In the genomic region with DNA sequence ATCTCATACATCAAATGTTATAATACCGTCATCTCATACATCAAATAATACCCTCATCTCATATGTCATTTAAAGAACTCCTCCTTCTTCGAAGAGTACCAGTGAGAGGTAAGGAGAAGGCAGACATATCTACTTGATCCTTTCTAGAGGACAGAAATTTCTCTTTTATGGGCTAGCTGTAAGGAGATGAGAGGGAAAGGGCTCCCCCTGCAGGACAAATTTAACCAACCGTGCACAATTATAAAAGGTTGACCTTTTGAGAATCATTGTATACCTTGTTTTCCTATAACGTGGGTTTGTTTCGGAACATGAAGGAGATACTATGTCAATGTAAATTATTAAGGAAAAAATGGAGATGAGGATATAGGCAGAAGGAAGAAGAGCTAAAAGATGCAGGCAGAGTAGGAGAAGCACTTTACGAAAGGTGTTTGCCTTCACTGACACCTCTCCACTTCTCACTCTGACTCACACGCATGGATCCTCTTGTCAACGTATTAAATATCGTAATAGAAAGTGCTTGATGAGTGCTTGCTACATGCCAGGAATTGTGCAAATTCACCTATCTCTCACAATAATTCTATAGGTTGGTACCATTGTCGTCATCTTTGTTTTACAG, we compare ENCODE assay signal across 8 cellular contexts.
DNase-seq lines count a peak whose midpoint lies in the region; ATAC-seq and TF ChIP-seq lines count a peak whose summit lies in the region.

No MANE protein-coding gene starts in this region.

- H3K27ac ChIP-seq in MM.1S (ENCODE audit: low read length) (no peak overlapping the region), left lung (no peak overlapping the region)

- H2AFZ ChIP-seq in MM.1S (ENCODE audit: low read length), result no peak overlapping the region

- no peaks in the 10 kb centered on the region for H4K20me1 ChIP-seq in MM.1S (ENCODE audit: insufficient read depth, low read length)

- H3K9me2 ChIP-seq in MM.1S (replicated peaks; ENCODE audit: insufficient read depth, low read length), result no peaks in the 10 kb centered on the region

- H3K36me3 ChIP-seq in MM.1S (replicated peaks; ENCODE audit: insufficient read depth, low read length) (no peaks in the 10 kb centered on the region), left lung (no peaks in the 10 kb centered on the region)

- intact Hi-C loops in activated CD4-positive, alpha-beta memory T cell treated with anti-CD3 and anti-CD28 coated beads for 36 hours (cut with micrococcal nuclease), result loop anchor here (5.0 kb wide), 2 partner anchors 557 to 1357 kb away; no protein-coding TSS in a partner anchor
- intact Hi-C loops in left lung (cut with DNase I), result no loop called here

- POLR2A ChIA-PET in activated CD4-positive, alpha-beta memory T cell treated with anti-CD3 and anti-CD28 coated beads for 36 hours (lab: Charles Lee), result no interaction called here

- H3K4me3 Mint-ChIP-seq in activated CD4-positive, alpha-beta memory T cell treated with anti-CD3 and anti-CD28 coated beads for 36 hours, result no peak overlapping the region
- no peak overlapping the region for H3K4me3 Mint-ChIP-seq in immature natural killer cell

- no peaks in the 10 kb centered on the region for H3K9me3 Mint-ChIP-seq in activated CD4-positive, alpha-beta memory T cell treated with anti-CD3 and anti-CD28 coated beads for 36 hours
- H3K9me3 Mint-ChIP-seq in immature natural killer cell, result peaks cover 0 to 3% (median 0%) of the 10 kb centered on the region in 6 donors

- H3K9me3 ChIP-seq in MM.1S (replicated peaks; ENCODE audit: insufficient read depth, low read length) (no peaks in the 10 kb centered on the region), left lung (no peaks in the 10 kb centered on the region)

- ATAC-seq in left lung, result no peak
- no peak for ATAC-seq in HG03439 (IDR thresholded peaks at IDR 0.05; ENCODE audit: unreplicated experiment)

- no peak overlapping the region for H3K9ac ChIP-seq in MM.1S (ENCODE audit: low read length)

- H3K27ac Mint-ChIP-seq in activated CD4-positive, alpha-beta memory T cell treated with anti-CD3 and anti-CD28 coated beads for 36 hours, result no peak overlapping the region
- no peak overlapping the region for H3K27ac Mint-ChIP-seq in immature natural killer cell

- H3K36me3 Mint-ChIP-seq in activated CD4-positive, alpha-beta memory T cell treated with anti-CD3 and anti-CD28 coated beads for 36 hours, result no peaks in the 10 kb centered on the region
- no peaks in the 10 kb centered on the region for H3K36me3 Mint-ChIP-seq in immature natural killer cell

- H3K27me3 ChIP-seq in MM.1S (replicated peaks; ENCODE audit: insufficient read depth, low read length) (no peaks in the 10 kb centered on the region), left lung (peaks cover 0 to 4% of the 10 kb centered on the region in 2 donors)

- CTCF ChIA-PET in activated CD4-positive, alpha-beta memory T cell treated with anti-CD3 and anti-CD28 coated beads for 36 hours (lab: Charles Lee), result interaction anchor here (1.2 to 3.7 kb wide), 2 partner anchors 1032 to 1359 kb away, joined by 3 to 15 read pairs; no protein-coding TSS in a partner anchor

- H3K4me2 ChIP-seq in MM.1S (ENCODE audit: low read depth, low read length), result no peak overlapping the region

- no peak overlapping the region for H3K4me3 ChIP-seq in MM.1S (ENCODE audit: low read length)
- H3K4me3 ChIP-seq in left lung, result no peak overlapping the region

- no peaks in the 10 kb centered on the region for H3K4me1 Mint-ChIP-seq in activated CD4-positive, alpha-beta memory T cell treated with anti-CD3 and anti-CD28 coated beads for 36 hours (ENCODE audit: low read depth)
- no peaks in the 10 kb centered on the region for H3K4me1 Mint-ChIP-seq in immature natural killer cell

- no peaks in the 10 kb centered on the region for H3F3A ChIP-seq in MM.1S (ENCODE audit: insufficient read depth, low read length)

- H3K79me2 ChIP-seq in MM.1S (ENCODE audit: low read length), result no peaks in the 10 kb centered on the region

- H3K4me1 ChIP-seq in MM.1S (ENCODE audit: low read length) (no peaks in the 10 kb centered on the region), left lung (no peaks in the 10 kb centered on the region)

- peak; percentile 63 for TF ChIP-seq CTCF in MM.1S (IDR thresholded peaks at IDR 0.05; ENCODE audit: low read length)
- peak; percentile 15 to 18 for TF ChIP-seq CTCF in left lung (IDR thresholded peaks at IDR 0.05)

- peak; percentile 2 for DNase-seq in NOMO-1 treated with DMSO at 0.1 percent for 48 hours (lab: John Stamatoyannopoulos, UW; ENCODE audit: unreplicated experiment)
- DNase-seq in NOMO-1 treated with dmso at 0.1 percent for 144 hours (lab: John Stamatoyannopoulos, UW; ENCODE audit: unreplicated experiment), result no peak
- peak; percentile 19 for DNase-seq in MM.1S
- peak; percentile 12 for DNase-seq in activated CD4-positive, alpha-beta memory T cell treated with anti-CD3 and anti-CD28 coated beads for 36 hours
- DNase-seq in left lung, result no peak
- DNase-seq in immature natural killer cell, result no peak
- DNase-seq in GOT3 (lab: John Stamatoyannopoulos, UW), result no peak

- H3K27me3 Mint-ChIP-seq in activated CD4-positive, alpha-beta memory T cell treated with anti-CD3 and anti-CD28 coated beads for 36 hours, result no peaks in the 10 kb centered on the region
- H3K27me3 Mint-ChIP-seq in immature natural killer cell (ENCODE audit: low read depth in 3 of 3), result peaks cover 0 to 4% (median 1%) of the 10 kb centered on the region in 3 donors

Comparison
In these comparisons a context has a peak if more than half of its experiments do, and no peak if none do; other contexts are left out.
1. DNase-seq: peak in NOMO-1 treated with DMSO at 0.1 percent for 48 hours (single experiment), MM.1S (single experiment) and activated CD4-positive, alpha-beta memory T cell treated with anti-CD3 and anti-CD28 coated beads for 36 hours (single experiment); none in NOMO-1 treated with dmso at 0.1 percent for 144 hours (single experiment), left lung (0 of 2), immature natural killer cell (0 of 3) and GOT3 (single experiment).